ENCODE assay signal across 8 cellular contexts in genomic region chr3:183298708-183299153, GRCh38. TPM values are rescaled to one million over a fixed set of nuclear protein-coding genes. Genes with fewer than 3 reads are reported as not detected.
A peak's percentile ranks its signal among the peaks of the same experiment; 100 is the strongest.
DNase-seq lines count a peak whose midpoint lies in the region; ATAC-seq and TF ChIP-seq lines count a peak whose summit lies in the region.

No MANE protein-coding gene starts in this region.

- TF ChIP-seq CTCF in brain (conservative IDR thresholded peaks at IDR 0.05), result no peak
- no peak for TF ChIP-seq CTCF in left lung (IDR thresholded peaks at IDR 0.05)
- TF ChIP-seq CTCF in GM20000 (IDR thresholded peaks at IDR 0.05; ENCODE audit: extremely low read depth, missing control alignments), result no peak

- in situ Hi-C loops in Caki2 (cut with HindIII; ENCODE audit: low pct_unique_long_range_greater_than_20kb, low sequenced_read_pairs), result no loop called here

- peaks cover 0 to 70% of the 10 kb centered on the region in 2 donors for H3K4me1 ChIP-seq in left lung

- H3K36me3 Mint-ChIP-seq in brain, result peaks cover 21% of the 10 kb centered on the region
- H3K36me3 Mint-ChIP-seq in activated T-cell treated with anti-CD3 and anti-CD28 coated beads, Interleukin-2, amount 50 U/mL, for 72 hours (ENCODE audit: insufficient read depth in 2 of 2), result peaks cover 2 to 7% of the 10 kb centered on the region in 2 donors

- H3K9me3 ChIP-seq in left lung, result no peaks in the 10 kb centered on the region

- H3K4me1 Mint-ChIP-seq in brain, result peaks cover 18% of the 10 kb centered on the region
- no peaks in the 10 kb centered on the region for H3K4me1 Mint-ChIP-seq in activated T-cell treated with anti-CD3 and anti-CD28 coated beads, Interleukin-2, amount 50 U/mL, for 72 hours (ENCODE audit: low read depth)

- peak; percentile 61 for DNase-seq in Caki2 (ENCODE audit: low read depth)
- DNase-seq in NCI-H2171 (lab: John Stamatoyannopoulos, UW), result peak; percentile 55
- peak; percentile 89 for DNase-seq in left lung
- no peak for DNase-seq in foreskin melanocyte
- no peak for DNase-seq in NCI-H1105 (lab: John Stamatoyannopoulos, UW)
- no peak for DNase-seq in GM20000 (ENCODE audit: low spot score)
- no peak for DNase-seq in activated T-cell treated with anti-CD3 and anti-CD28 coated beads, Interleukin-2, amount 50 U/mL, for 72 hours

- H3K9me3 Mint-ChIP-seq in brain, result peaks cover 0 to 7% (median 0%) of the 10 kb centered on the region in 5 experiments
- H3K9me3 Mint-ChIP-seq in activated T-cell treated with anti-CD3 and anti-CD28 coated beads, Interleukin-2, amount 50 U/mL, for 72 hours, result no peaks in the 10 kb centered on the region

- no peak overlapping the region for H3K4me3 ChIP-seq in left lung

- H3K27me3 ChIP-seq in left lung, result no peaks in the 10 kb centered on the region

- no peaks in the 10 kb centered on the region for H3K27me3 Mint-ChIP-seq in brain
- no peaks in the 10 kb centered on the region for H3K27me3 Mint-ChIP-seq in activated T-cell treated with anti-CD3 and anti-CD28 coated beads, Interleukin-2, amount 50 U/mL, for 72 hours (ENCODE audit: low read depth)

- intact Hi-C loops in left lung (cut with DNase I), result no loop called here

- H3K27ac Mint-ChIP-seq in brain, result peak overlapping the region; percentile 15 to 97 (median 93)
- no peak overlapping the region for H3K27ac Mint-ChIP-seq in activated T-cell treated with anti-CD3 and anti-CD28 coated beads, Interleukin-2, amount 50 U/mL, for 72 hours

- peak overlapping the region in 1 of 2 donors; percentile 20 for H3K27ac ChIP-seq in left lung

- no peaks in the 10 kb centered on the region for H3K36me3 ChIP-seq in left lung

- ATAC-seq in left lung, result peak; percentile 62
- ATAC-seq in activated T-cell treated with anti-CD3 and anti-CD28 coated beads, Interleukin-2, amount 50 U/mL, for 72 hours (replicated peaks in 1 of 2), result no peak

- peak overlapping the region in 4 of 5 experiments; percentile 26 to 61 (median 56) for H3K4me3 Mint-ChIP-seq in brain
- H3K4me3 Mint-ChIP-seq in activated T-cell treated with anti-CD3 and anti-CD28 coated beads, Interleukin-2, amount 50 U/mL, for 72 hours, result no peak overlapping the region

RNA-seq across cellular contexts. Expression of gene B3GNT5, which starts 45.7 kb away (rescaled TPM):
- 7.9 and 8.0 TPM in 2 replicates for total RNA-seq in Caki2 (2014; rRNA removed; shearing (Covaris generic); ENCODE audit: low replicate concordance)
- polyA plus RNA-seq in brain (ENCODE audit: insufficient read depth, low read depth, low replicate concordance), result 5.4 TPM
- 10 to 100 TPM; 21.7 to 45.2 TPM for total RNA-seq in left lung
- total RNA-seq in activated T-cell treated with anti-CD3 and anti-CD28 coated beads, Interleukin-2, amount 50 U/mL, for 72 hours, result 10 to 100 TPM; 14.4 to 17.3 TPM

Comparison
In these comparisons a context has a peak if more than half of its experiments do, and no peak if none do; other contexts are left out.
1. DNase-seq: peak in Caki2 (single experiment), NCI-H2171 (single experiment) and left lung (2 of 2); none in foreskin melanocyte (single experiment), NCI-H1105 (single experiment), GM20000 (single experiment) and activated T-cell treated with anti-CD3 and anti-CD28 coated beads, Interleukin-2, amount 50 U/mL, for 72 hours (0 of 2).
2. H3K4me3 Mint-ChIP-seq: peak in brain (4 of 5); none in activated T-cell treated with anti-CD3 and anti-CD28 coated beads, Interleukin-2, amount 50 U/mL, for 72 hours (0 of 2).